ENCODE assay signal across 1 cellular context in the genomic region with DNA sequence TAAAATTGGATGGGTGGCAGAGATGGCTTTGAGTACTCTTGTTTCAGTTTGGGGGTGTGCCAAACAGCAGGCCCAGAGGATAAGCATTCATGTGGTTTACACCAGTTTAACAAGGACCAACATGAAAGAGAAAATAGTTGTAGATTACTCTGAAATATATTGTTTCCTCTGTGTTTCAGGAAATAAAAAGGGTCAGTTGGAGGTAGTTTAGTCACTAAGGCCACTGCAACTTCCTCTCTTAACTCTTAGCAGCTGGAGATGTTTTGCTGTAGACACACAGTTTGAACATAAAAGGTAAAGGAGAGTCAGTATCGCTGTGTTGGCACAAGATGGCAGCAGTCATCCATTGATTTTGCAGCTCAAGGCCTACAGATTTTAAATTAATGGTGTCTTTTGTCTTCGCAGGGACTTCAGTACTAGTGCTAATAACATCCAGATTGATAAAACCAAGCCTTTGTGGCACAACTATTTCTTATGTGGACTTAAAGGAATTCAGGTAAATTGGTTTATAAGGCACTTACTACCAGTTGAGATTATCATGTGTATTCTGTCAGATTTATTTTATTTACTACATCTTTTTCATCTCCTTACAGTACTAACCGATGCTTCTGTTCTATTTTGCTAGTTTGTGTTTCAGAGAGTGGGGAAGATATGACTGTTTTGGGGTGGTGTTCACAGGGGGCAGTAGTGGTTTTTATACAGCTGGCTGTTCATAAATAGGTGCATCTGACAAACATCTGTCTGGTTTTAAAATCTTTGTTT.
TF ChIP-seq lines count a peak whose summit lies in the region.

No MANE protein-coding gene starts in this region.

TF ChIP-seq in SK-N-SH, 30 proteins besides CTCF, POLR2A, EP300 and RAD21 (continued from another document):
- no peak for TF ChIP-seq REST (IDR thresholded peaks at IDR 0.05; ENCODE audit: low read depth, low read length)
- no peak for TF ChIP-seq MXI1 (IDR thresholded peaks at IDR 0.05; ENCODE audit: low read depth, low read length)
- no peak for TF ChIP-seq POLR2AphosphoS5 (IDR thresholded peaks at IDR 0.05; ENCODE audit: low read depth, low read length)
- peak; percentile 57; the same call in 1 of the 2 replicates for TF ChIP-seq RFX5 (IDR thresholded peaks at IDR 0.05; ENCODE audit: low read length)
- peak; percentile 71; the same call in 1 of the 2 replicates for TF ChIP-seq TCF12 (IDR thresholded peaks at IDR 0.05)
- TF ChIP-seq, protein P1, sequence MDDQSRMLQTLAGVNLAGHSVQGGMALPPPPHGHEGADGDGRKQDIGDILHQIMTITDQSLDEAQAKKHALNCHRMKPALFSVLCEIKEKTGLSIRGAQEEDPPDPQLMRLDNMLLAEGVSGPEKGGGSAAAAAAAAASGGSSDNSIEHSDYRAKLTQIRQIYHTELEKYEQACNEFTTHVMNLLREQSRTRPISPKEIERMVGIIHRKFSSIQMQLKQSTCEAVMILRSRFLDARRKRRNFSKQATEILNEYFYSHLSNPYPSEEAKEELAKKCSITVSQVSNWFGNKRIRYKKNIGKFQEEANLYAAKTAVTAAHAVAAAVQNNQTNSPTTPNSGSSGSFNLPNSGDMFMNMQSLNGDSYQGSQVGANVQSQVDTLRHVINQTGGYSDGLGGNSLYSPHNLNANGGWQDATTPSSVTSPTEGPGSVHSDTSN (IDR thresholded peaks at IDR 0.05), result peak; percentile 14; the same call in 1 of the 2 replicates
- no peak for TF ChIP-seq JUND (IDR thresholded peaks at IDR 0.05)
TF ChIP-seq in SK-N-SH: peak in this region for 5.
